ENCODE assay signal across 8 cellular contexts in the genomic region with DNA sequence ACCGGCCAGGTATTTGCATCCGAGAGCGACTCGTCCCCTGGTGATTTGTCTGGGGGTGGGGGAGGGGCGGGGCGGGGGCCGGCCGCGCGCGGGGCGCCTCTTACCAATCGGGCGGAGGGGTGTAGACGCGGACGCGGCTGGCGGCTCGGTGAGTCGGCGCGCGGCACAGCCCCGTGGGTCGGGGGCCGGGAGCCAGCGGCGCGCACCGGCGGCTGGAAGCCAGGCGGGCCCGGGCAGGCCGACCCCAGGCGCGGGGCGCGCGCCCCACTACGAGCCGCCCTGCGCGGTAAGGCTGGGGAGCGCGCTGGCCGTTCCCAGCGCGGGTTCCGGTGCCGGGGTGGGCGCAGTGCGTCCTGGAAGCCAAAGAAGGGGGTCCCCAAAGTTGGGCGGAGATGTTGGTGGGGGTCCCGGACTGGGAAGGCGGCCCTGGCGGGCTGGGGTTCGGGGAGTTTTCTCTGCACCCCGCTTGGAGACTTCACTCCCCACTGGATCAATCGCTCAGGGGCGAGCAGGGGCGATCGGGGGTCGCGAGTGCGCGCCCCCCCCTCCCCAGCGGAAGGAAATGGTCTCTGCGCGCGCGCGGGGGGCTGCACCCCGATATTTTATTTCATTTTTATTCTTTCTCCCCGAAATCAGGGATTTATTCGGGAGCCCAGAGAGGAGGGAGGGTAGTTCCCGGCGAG. TPM values are rescaled to one million over a fixed set of nuclear protein-coding genes. Genes with fewer than 3 reads are reported as not detected.
DNase-seq lines count a peak whose midpoint lies in the region; ATAC-seq and TF ChIP-seq lines count a peak whose summit lies in the region.

TSS of gene ARID3A (plus strand) at position 124 of the 683 bp plus-strand sequence. CDS start 3,494 bp downstream, outside the sequence.

- H3K36me3 Mint-ChIP-seq in dendritic cell treated with granulocyte-macrophage colony-stimulating factor and Interleukin-4, amounts not matched to agents 40 ng/mL and 50 ng/mL, for 4 days (ENCODE audit: low read depth) = peaks cover 58% of the 10 kb centered on the region

- ATAC-seq in GM21786 (IDR thresholded peaks at IDR 0.05; ENCODE audit: unreplicated experiment) (peak; percentile 6), lung (ENCODE audit: insufficient read depth, low FRiP score) (peak; percentile 38)

- H3K4me1 ChIP-seq in NT2/D1 (ENCODE audit: insufficient read depth, insufficient read length) (peaks cover 16% of the 10 kb centered on the region), lung (ENCODE audit: control insufficient read depth in 2 of 2, insufficient read depth in 2 of 2, low read length in 2 of 2) (peaks cover 0 to 10% of the 10 kb centered on the region in 2 donors), tibial nerve (peaks cover 0 to 52% (median 15%) of the 10 kb centered on the region in 4 donors)

- H3K27me3 ChIP-seq in NT2/D1 (ENCODE audit: insufficient read depth, insufficient read length) = peaks cover 5% of the 10 kb centered on the region
- H3K27me3 ChIP-seq in lung (ENCODE audit: control insufficient read depth, insufficient read depth) = no peaks in the 10 kb centered on the region
- peaks cover 0 to 4% of the 10 kb centered on the region in 2 donors for H3K27me3 ChIP-seq in tibial nerve

- H3K9me3 Mint-ChIP-seq in dendritic cell treated with granulocyte-macrophage colony-stimulating factor and Interleukin-4, amounts not matched to agents 40 ng/mL and 50 ng/mL, for 4 days = no peaks in the 10 kb centered on the region

- peak within 1 kb of the TSS; percentile 86 for H3K4me3 ChIP-seq in NT2/D1 (ENCODE audit: insufficient read length, low read depth)
- peak within 1 kb of the TSS; percentile 82 for H3K4me3 ChIP-seq in lung
- H3K4me3 ChIP-seq in tibial nerve = peak within 1 kb of the TSS; percentile 56 to 80 (median 74)

- intact Hi-C loops in dendritic cell treated with granulocyte-macrophage colony-stimulating factor and Interleukin-4, amounts not matched to agents 40 ng/mL and 50 ng/mL, for 4 days (cut with micrococcal nuclease) = no loop called here

- H3K4me1 Mint-ChIP-seq in dendritic cell treated with granulocyte-macrophage colony-stimulating factor and Interleukin-4, amounts not matched to agents 40 ng/mL and 50 ng/mL, for 4 days (ENCODE audit: low read depth) = peaks cover 59% of the 10 kb centered on the region

- H3K27ac ChIP-seq in lung (ENCODE audit: low read depth in 1 of 2, low read length in 1 of 2) (peak within 1 kb of the TSS; percentile 55 to 84), tibial nerve (peak within 1 kb of the TSS; percentile 74 to 92 (median 85))

- H3K9ac ChIP-seq in NT2/D1 (ENCODE audit: insufficient read length, low read depth) = peak within 1 kb of the TSS; percentile 90

- peaks cover 14% of the 10 kb centered on the region for H3K27me3 Mint-ChIP-seq in dendritic cell treated with granulocyte-macrophage colony-stimulating factor and Interleukin-4, amounts not matched to agents 40 ng/mL and 50 ng/mL, for 4 days

- peak within 1 kb of the TSS; percentile 85 for H3K27ac Mint-ChIP-seq in dendritic cell treated with granulocyte-macrophage colony-stimulating factor and Interleukin-4, amounts not matched to agents 40 ng/mL and 50 ng/mL, for 4 days

- H3K9me3 ChIP-seq in NT2/D1 (ENCODE audit: insufficient read depth, low read length) (no peaks in the 10 kb centered on the region), lung (ENCODE audit: control insufficient read depth in 2 of 2, insufficient read depth in 1 of 2, low read length in 1 of 2) (no peaks in the 10 kb centered on the region), tibial nerve (no peaks in the 10 kb centered on the region)

- peaks cover 26% of the 10 kb centered on the region for H3K36me3 ChIP-seq in NT2/D1 (ENCODE audit: insufficient read depth, insufficient read length, low read length)
- H3K36me3 ChIP-seq in lung (ENCODE audit: control insufficient read depth in 2 of 2, insufficient read depth in 2 of 2, low read length in 2 of 2) = peaks cover 0 to 10% of the 10 kb centered on the region in 2 donors
- peaks cover 0 to 22% (median 0%) of the 10 kb centered on the region in 3 donors for H3K36me3 ChIP-seq in tibial nerve

- no peak for TF ChIP-seq EP300 in tibial nerve (IDR thresholded peaks at IDR 0.05)

- 0 to 1% methylated on average over 71 to 78 of the region's 78 CpGs for WGBS in lung, 2 donors
- WGBS in tibial nerve, 2 donors = 1% methylated on average over 51 to 60 of the region's 78 CpGs

- DNase-seq in NCI-H1417 (lab: John Stamatoyannopoulos, UW) (peak in 2 of 3 experiments; percentile 60), NCI-H1417 treated with DMSO at 0.1 percent for 48 hours (lab: John Stamatoyannopoulos, UW) (no peak), NT2/D1 (ENCODE audit: low read depth, low spot score) (no peak), lung (ENCODE audit: low spot score) (no peak), tibial nerve (ENCODE audit: low spot score in 2 of 2) (no peak), RPMI8226 (no peak)

- peak; percentile 30 to 51 for TF ChIP-seq POLR2A in tibial nerve (IDR thresholded peaks at IDR 0.05)

- TF ChIP-seq CTCF in lung (IDR thresholded peaks at IDR 0.05; ENCODE audit: control extremely low read depth, extremely low read depth) (no peak), tibial nerve (IDR thresholded peaks at IDR 0.05) (no peak)

- H3K4me3 Mint-ChIP-seq in dendritic cell treated with granulocyte-macrophage colony-stimulating factor and Interleukin-4, amounts not matched to agents 40 ng/mL and 50 ng/mL, for 4 days = peak within 1 kb of the TSS; percentile 86

RNA-seq across cellular contexts. Expression of gene ARID3A, which starts in this region (rescaled TPM):
- total RNA-seq in lung (10 to 100 TPM; 22.6 to 29.7 TPM), tibial nerve (10 to 100 TPM in 3 of 4 donors, 1 to 10 TPM in 1; 8.1 to 15.3 (median 12.5) TPM)
- polyA plus RNA-seq in lung = 10 to 100 TPM in 1 of 2 donors, 1 to 10 TPM in 1; 7.7 to 17.0 TPM

Comparison
In these comparisons a context has a peak if more than half of its experiments do, and no peak if none do; other contexts are left out.
1. DNase-seq: peak in NCI-H1417 (2 of 3); none in NCI-H1417 treated with DMSO at 0.1 percent for 48 hours (single experiment), NT2/D1 (single experiment), lung (single experiment), tibial nerve (0 of 2) and RPMI8226 (single experiment).
2. Peak in every context shown above with its lines, with median percentiles within 50 percentile points of each other: H3K4me3 ChIP-seq.